In genomic region chr2:75632813-75633212, GRCh38 we compare ENCODE assay signal across 18 cellular contexts.
"Had no signal": no experiment of that assay in that cellular context is flagged by ENCODE, and none has a peak within 500 bp of the region (broad histone marks: within the 10 kb centered on the region; RNA-seq: fewer than 3 reads in every experiment).

No MANE protein-coding gene starts in this region.

- ATAC-seq: activated CD8-positive, alpha-beta T cell treated with anti-CD3 and anti-CD28 coated beads for 36 hours; foreskin keratinocyte; natural killer cell treated with Interleukin-12 subunit alpha and Interleukin-12 subunit beta and Interleukin-15 and Interleukin-18, amount 100 ng/mL, for 72 hours had no signal

- H3K9me3 ChIP-seq: left lung, tibial artery had no signal

- H3K36me3 ChIP-seq: left lung, tibial artery had no signal

- H3K4me1 ChIP-seq: foreskin keratinocyte, left lung, tibial artery had no signal

- DNase-seq: activated CD4-positive, alpha-beta T cell treated with anti-CD3 and anti-CD28 coated beads, Interleukin-2, amount 10 ng/mL, durations not matched to agents 7 days and 5 days; activated CD4-positive, CD25-positive, alpha-beta regulatory T cell treated with anti-CD3 and anti-CD28 coated beads, Interleukin-2, amount 50 U/mL, for 72 hours; activated CD8-positive, alpha-beta T cell treated with anti-CD3 and anti-CD28 coated beads for 36 hours; activated gamma-delta T cell treated with Interleukin-2 at 50 U/mL for 16 hours; aorta; caudate nucleus; dermis blood vessel endothelial cell; effector memory CD4-positive, alpha-beta T cell; foreskin keratinocyte; immature natural killer cell; left lung; mammary epithelial cell; midbrain; stimulated activated CD4-positive, alpha-beta T cell treated with anti-CD3 and anti-CD28 coated beads, Interleukin-4, amount 100 ng/mL, for 24 hours; stimulated activated naive CD4-positive, alpha-beta T cell treated with Interleukin-2 at 50 U/mL for 16 hours; tibial artery had no signal

- H3K27me3 ChIP-seq: hepatocyte had no signal

- H3K27ac ChIP-seq: foreskin keratinocyte, hepatocyte, left lung, tibial artery had no signal

- H3K4me3 ChIP-seq: hepatocyte, left lung, tibial artery had no signal
